17 cellular contexts compared by ENCODE assay signal in the genomic region with DNA sequence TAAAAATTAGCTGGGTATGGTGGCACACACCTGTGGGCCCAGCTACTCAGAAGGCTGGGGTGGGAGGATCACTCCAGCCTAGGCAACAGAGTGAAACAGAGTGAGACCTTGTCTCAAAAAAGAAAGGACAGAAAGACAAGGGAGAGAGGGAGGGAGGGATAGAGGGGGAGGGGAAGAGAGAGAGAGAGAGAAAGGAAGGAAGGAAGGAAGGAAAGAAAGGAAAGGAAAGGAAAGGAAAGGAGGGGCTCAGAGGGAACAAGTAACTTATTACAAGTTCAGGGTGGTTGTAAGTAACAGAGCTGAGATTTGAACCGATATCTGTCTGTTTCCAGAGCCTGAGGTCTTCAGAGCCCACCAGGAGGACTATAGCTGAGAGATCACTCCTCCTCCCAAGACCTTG. TPM values are rescaled to one million over a fixed set of nuclear protein-coding genes. Genes with fewer than 3 reads are reported as not detected.
DNase-seq lines count a peak whose midpoint lies in the region; ATAC-seq, FAIRE-seq and TF ChIP-seq lines count a peak whose summit lies in the region.
"Had no signal": no experiment of that assay in that cellular context is flagged by ENCODE, and none has a peak within 500 bp of the region (broad histone marks: within the 10 kb centered on the region; RNA-seq: fewer than 3 reads in every experiment).

No MANE protein-coding gene starts in this region.

- no peak overlapping the region for H2BK15ac ChIP-seq in neuronal stem cell (ENCODE audit: low read length)

- no peak overlapping the region for H3K4me3 Mint-ChIP-seq in astrocyte (ENCODE audit: unreplicated experiment)
- H3K4me3 Mint-ChIP-seq in mesothelial cell of epicardium, result no peak overlapping the region
- H3K4me3 Mint-ChIP-seq: activated naive CD8-positive, alpha-beta T cell; central memory CD8-positive, alpha-beta T cell; T-cell had no signal

- ATAC-seq in SK-N-SH treated with all-trans-retinoic acid at 6 μM for 48 hours (no peak; the same call in 2 of the 3 replicates), HG03108 (IDR thresholded peaks at IDR 0.05; ENCODE audit: unreplicated experiment) (no peak)
- ATAC-seq: activated CD4-positive, CD25-positive, alpha-beta regulatory T cell treated with anti-CD3 and anti-CD28 coated beads, Interleukin-2, amount 50 U/mL, for 24 hours; T-cell had no signal

- no peak overlapping the region for H3K18ac ChIP-seq in neuronal stem cell (ENCODE audit: low read length)

- TF ChIP-seq EP300 in SK-N-SH (IDR thresholded peaks at IDR 0.05; ENCODE audit: borderline replicate concordance in 1 of 2, low read depth in 1 of 2, low read length in 1 of 2), result no peak

- no peak overlapping the region for H2BK12ac ChIP-seq in neuronal stem cell (ENCODE audit: low read length)

- H3K4me1 Mint-ChIP-seq in astrocyte (ENCODE audit: low read depth, unreplicated experiment) (peaks cover 36% of the 10 kb centered on the region), mesothelial cell of epicardium (peaks cover 25% of the 10 kb centered on the region)

- H3K36me3 ChIP-seq in SK-N-SH (replicated peaks in 1 of 2; ENCODE audit: control insufficient read depth in 1 of 2, insufficient read depth in 2 of 2, low read length in 1 of 2), result peaks cover 15 to 30% of the 10 kb centered on the region in 2 experiments
- peaks cover 16% of the 10 kb centered on the region for H3K36me3 ChIP-seq in astrocyte (ENCODE audit: insufficient read depth, low read length)
- peaks cover 40 to 51% of the 10 kb centered on the region in 2 donors for H3K36me3 ChIP-seq in stomach smooth muscle (ENCODE audit: control insufficient read depth in 2 of 2, insufficient read depth in 2 of 2, low read length in 2 of 2)
- peaks cover 31 to 86% of the 10 kb centered on the region in 2 donors for H3K36me3 ChIP-seq in neuronal stem cell (replicated peaks in 1 of 2; ENCODE audit: control insufficient read depth in 2 of 2, insufficient read depth in 2 of 2, low read length in 2 of 2)

- no peak overlapping the region for H2BK120ac ChIP-seq in neuronal stem cell (ENCODE audit: low read depth, low read length)

- peaks cover 13 to 57% of the 10 kb centered on the region in 2 experiments for H3K4me1 ChIP-seq in SK-N-SH (ENCODE audit: control insufficient read depth in 1 of 2, insufficient read depth in 2 of 2, low read depth in 1 of 2, low read length in 1 of 2)
- peaks cover 57% of the 10 kb centered on the region for H3K4me1 ChIP-seq in astrocyte (ENCODE audit: insufficient read depth, low read length)
- peaks cover 34% of the 10 kb centered on the region for H3K4me1 ChIP-seq in stomach smooth muscle (ENCODE audit: control insufficient read depth, insufficient read depth, low read length)
- H3K4me1 ChIP-seq in neuronal stem cell (ENCODE audit: control insufficient read depth in 2 of 2, insufficient read depth in 1 of 2, low read depth in 1 of 2, low read length in 2 of 2), result peaks cover 0 to 5% of the 10 kb centered on the region in 2 donors

- no peak for TF ChIP-seq RAD21 in SK-N-SH (IDR thresholded peaks at IDR 0.05; ENCODE audit: low read length)

- H4K20me1 ChIP-seq in SK-N-SH (ENCODE audit: insufficient read depth) (no peaks in the 10 kb centered on the region), astrocyte (ENCODE audit: insufficient read depth, low read length) (peaks cover 11% of the 10 kb centered on the region)

- no peak overlapping the region for H3K4ac ChIP-seq in neuronal stem cell (ENCODE audit: low read length)

- H3K4me2 ChIP-seq in SK-N-SH, result peak overlapping the region; percentile 91
- H3K4me2 ChIP-seq in astrocyte (ENCODE audit: low read length), result peak overlapping the region; percentile 82
- H3K4me2 ChIP-seq in neuronal stem cell (ENCODE audit: insufficient read depth, low read length, poor library complexity, severe bottlenecking), result no peak overlapping the region

- no peak overlapping the region for H4K91ac ChIP-seq in neuronal stem cell (ENCODE audit: low read depth, low read length, poor library complexity)

- H3K27me3 Mint-ChIP-seq in astrocyte (ENCODE audit: low read depth, unreplicated experiment), result no peaks in the 10 kb centered on the region
- no peaks in the 10 kb centered on the region for H3K27me3 Mint-ChIP-seq in mesothelial cell of epicardium (ENCODE audit: low read depth)
- H3K27me3 Mint-ChIP-seq: activated naive CD8-positive, alpha-beta T cell; central memory CD8-positive, alpha-beta T cell; T-cell had no signal

- H3K9me3 Mint-ChIP-seq in astrocyte (ENCODE audit: unreplicated experiment), result no peaks in the 10 kb centered on the region
- no peaks in the 10 kb centered on the region for H3K9me3 Mint-ChIP-seq in mesothelial cell of epicardium
- H3K9me3 Mint-ChIP-seq: central memory CD8-positive, alpha-beta T cell; T-cell had no signal

- DNase-seq in SK-N-SH (no peak), astrocyte (ENCODE audit: low read depth) (no peak), mesothelial cell of epicardium (ENCODE audit: low spot score in 2 of 2, unreplicated experiment in 2 of 2) (no peak), neuronal stem cell (ENCODE audit: low spot score) (no peak), SK-N-DZ (ENCODE audit: low spot score) (no peak)
- DNase-seq: NCI-H1105 treated with DMSO at 0.1 percent for 48 hours, NCI-H345, OCI-M1, T-cell had no signal

- H3K9ac ChIP-seq in SK-N-SH (peak overlapping the region; percentile 59; the same call in 1 of the 2 replicates), astrocyte (ENCODE audit: low read length) (peak overlapping the region; percentile 79), stomach smooth muscle (ENCODE audit: low read length in 2 of 2) (peak overlapping the region in 1 of 2 donors; percentile 48), neuronal stem cell (ENCODE audit: low read depth, low read length, poor library complexity) (no peak overlapping the region)
- H3K9ac ChIP-seq: parathyroid adenoma had no signal

- FAIRE-seq in astrocyte (lab: Jason Lieb, UNC), result no peak

- H3K23ac ChIP-seq in neuronal stem cell (ENCODE audit: low read depth, low read length, poor library complexity), result no peak overlapping the region

- H3K27ac ChIP-seq in SK-N-SH (ENCODE audit: low read depth in 2 of 2, low read length in 1 of 2) (peak overlapping the region; percentile 51 to 93; a peak in 3 of 4 replicates), astrocyte (ENCODE audit: low read depth, low read length) (peak overlapping the region; percentile 68), stomach smooth muscle (ENCODE audit: low read length) (peak overlapping the region; percentile 41), neuronal stem cell (replicated peaks; ENCODE audit: low read length) (no peak overlapping the region)
- H3K27ac ChIP-seq: 22Rv1, parathyroid adenoma had no signal

- no peaks in the 10 kb centered on the region for H3K27me3 ChIP-seq in SK-N-SH (ENCODE audit: insufficient read depth)
- H3K27me3 ChIP-seq in astrocyte (ENCODE audit: insufficient read depth, low read length), result no peaks in the 10 kb centered on the region
- no peaks in the 10 kb centered on the region for H3K27me3 ChIP-seq in stomach smooth muscle (ENCODE audit: control insufficient read depth in 1 of 2, insufficient read depth in 2 of 2, low read length in 2 of 2)
- H3K27me3 ChIP-seq in neuronal stem cell (ENCODE audit: control insufficient read depth in 3 of 3, insufficient read depth in 3 of 3, low read depth in 1 of 3, low read length in 3 of 3), result no peaks in the 10 kb centered on the region

- H2AFZ ChIP-seq in SK-N-SH (ENCODE audit: low read depth), result no peak overlapping the region
- no peak overlapping the region for H2AFZ ChIP-seq in astrocyte (ENCODE audit: low read depth, low read length)
- H2AFZ ChIP-seq in neuronal stem cell (ENCODE audit: low read length), result no peak overlapping the region
- H2AFZ ChIP-seq: parathyroid adenoma had no signal

- H3K36me3 Mint-ChIP-seq in astrocyte (ENCODE audit: low read depth, unreplicated experiment) (peaks cover 17% of the 10 kb centered on the region), mesothelial cell of epicardium (peaks cover 6% of the 10 kb centered on the region)

- H3K79me2 ChIP-seq in SK-N-SH (ENCODE audit: insufficient read depth) (peaks cover 88% of the 10 kb centered on the region), astrocyte (ENCODE audit: insufficient read depth, low read length) (peaks cover 73% of the 10 kb centered on the region)
- H3K79me2 ChIP-seq: parathyroid adenoma had no signal

- POLR2A ChIA-PET in SK-N-SH (lab: Yijun Ruan, JAX), result interaction anchor here (0.7 kb wide), 1 partner anchor 9 kb away, joined by 3 read pairs; no protein-coding TSS in a partner anchor

- no peak overlapping the region for H2AK5ac ChIP-seq in neuronal stem cell (ENCODE audit: low read depth, low read length)

- WGBS in SK-N-SH (ENCODE audit: low lambda C conversion rate), result 69% methylated on average over 1 of the region's 1 CpG
- WGBS in neuronal stem cell (ENCODE audit: extremely low coverage in 2 of 2, insufficient read length in 2 of 2, insufficient replicate concordance in 1 of 2), 2 donors, result no CpG with 5 or more reads among the region's 1 CpG

- TF ChIP-seq CTCF in SK-N-SH (IDR thresholded peaks at IDR 0.05) (no peak), astrocyte (IDR thresholded peaks at IDR 0.05; ENCODE audit: insufficient read depth, low read depth, low read length) (no peak), mesothelial cell of epicardium (IDR thresholded peaks at IDR 0.05; ENCODE audit: unreplicated experiment) (no peak)

- peaks cover 54% of the 10 kb centered on the region for H3F3A ChIP-seq in SK-N-SH (replicated peaks; ENCODE audit: insufficient read depth)

- no peaks in the 10 kb centered on the region for H3K9me2 ChIP-seq in SK-N-SH

- no peak overlapping the region for H4K8ac ChIP-seq in neuronal stem cell (ENCODE audit: low read depth, low read length)

- CTCF ChIA-PET in SK-N-SH (lab: Yijun Ruan, JAX), result interaction anchor here (14.7 kb wide), 1 partner anchor 9 kb away, joined by 228 read pairs; a partner anchor contains a TSS

- H2BK5ac ChIP-seq in neuronal stem cell (ENCODE audit: low read length), result no peak overlapping the region

- H3K4me3 ChIP-seq in SK-N-SH (ENCODE audit: low read depth in 2 of 2, low read length in 1 of 2) (peak overlapping the region in 1 of 2 experiments; percentile 61; a peak in 2 of 4 replicates), astrocyte (ENCODE audit: insufficient read depth, low read depth, low read length) (peak overlapping the region; percentile 54), stomach smooth muscle (ENCODE audit: low read length in 2 of 2) (no peak overlapping the region), neuronal stem cell (ENCODE audit: low read length in 2 of 2) (no peak overlapping the region)

- H3K27ac Mint-ChIP-seq in astrocyte (ENCODE audit: unreplicated experiment) (peak overlapping the region; percentile 64), mesothelial cell of epicardium (peak overlapping the region; percentile 90)
- H3K27ac Mint-ChIP-seq: activated naive CD8-positive, alpha-beta T cell had no signal

- H3K79me1 ChIP-seq in neuronal stem cell (ENCODE audit: low read depth, low read length), result peaks cover 10% of the 10 kb centered on the region

- no peak overlapping the region for H3K14ac ChIP-seq in neuronal stem cell (ENCODE audit: low read length)

- no peaks in the 10 kb centered on the region for H3K9me3 ChIP-seq in SK-N-SH
- no peaks in the 10 kb centered on the region for H3K9me3 ChIP-seq in astrocyte (ENCODE audit: insufficient read depth, low read depth, low read length)
- H3K9me3 ChIP-seq in stomach smooth muscle (ENCODE audit: control insufficient read depth in 2 of 2, low read length in 2 of 2), result no peaks in the 10 kb centered on the region
- peaks cover 0 to 2% of the 10 kb centered on the region in 2 donors for H3K9me3 ChIP-seq in neuronal stem cell (replicated peaks in 1 of 2; ENCODE audit: control insufficient read depth in 2 of 2, insufficient read depth in 1 of 2, low read depth in 1 of 2, low read length in 2 of 2)

RNA-seq across cellular contexts. Expression of a gene that starts 8.3 kb away (rescaled TPM):
- 50.1 and 50.6 TPM in 2 replicates for polyA plus RNA-seq in SK-N-SH (2012; rRNA removed)
- polyA plus RNA-seq in SK-N-SH (2012; cell fraction: cytosol; rRNA removed), result 16.0 and 21.0 TPM in 2 replicates
- 274 and 306 TPM in 2 replicates for polyA plus RNA-seq in SK-N-SH (2012; cell fraction: nucleus; rRNA removed)
- total RNA-seq in astrocyte (18.8 and 20.8 TPM in 2 replicates), mesothelial cell of epicardium (14.8 to 16.1 TPM (median 14.8 TPM) in 3 replicates)
- polyA plus RNA-seq in neuronal stem cell (2013, experiment 1 of 2), result 11.5 TPM
- polyA plus RNA-seq in neuronal stem cell (2013, experiment 2 of 2), result 10.5 TPM
- 21.3 and 26.0 TPM in 2 replicates for polyA plus RNA-seq in SK-N-DZ (2014; cell fraction: cytosol; rRNA removed)
- polyA plus RNA-seq in SK-N-DZ (2014; cell fraction: nucleus; rRNA removed), result 84.3 and 84.6 TPM in 2 replicates

RNA-seq across cellular contexts. Expression of a gene that starts 13.2 kb away (rescaled TPM):
- polyA plus RNA-seq in SK-N-SH (2012; rRNA removed), result 7,875 and 8,077 TPM in 2 replicates
- 5,050 and 6,344 TPM in 2 replicates for polyA plus RNA-seq in SK-N-SH (2012; cell fraction: cytosol; rRNA removed)
- polyA plus RNA-seq in SK-N-SH (2012; cell fraction: nucleus; rRNA removed), result 5,294 and 6,955 TPM in 2 replicates
- total RNA-seq in astrocyte, result 5,151 and 5,167 TPM in 2 replicates
- 2,078 to 2,104 TPM (median 2,089 TPM) in 3 replicates for total RNA-seq in mesothelial cell of epicardium
- 3,243 TPM for polyA plus RNA-seq in neuronal stem cell (2013, experiment 1 of 2)
- polyA plus RNA-seq in neuronal stem cell (2013, experiment 2 of 2), result 3,181 TPM
- polyA plus RNA-seq in SK-N-DZ (2014; cell fraction: cytosol; rRNA removed), result 4,691 and 5,509 TPM in 2 replicates
- polyA plus RNA-seq in SK-N-DZ (2014; cell fraction: nucleus; rRNA removed), result 2,355 and 2,713 TPM in 2 replicates

RNA-seq across cellular contexts. Expression of a gene that starts 20.5 kb away (rescaled TPM):
- 64.5 and 76.2 TPM in 2 replicates for polyA plus RNA-seq in SK-N-SH (2012; rRNA removed)
- 45.2 and 46.3 TPM in 2 replicates for polyA plus RNA-seq in SK-N-SH (2012; cell fraction: cytosol; rRNA removed)
- 283 and 315 TPM in 2 replicates for polyA plus RNA-seq in SK-N-SH (2012; cell fraction: nucleus; rRNA removed)
- 53.1 and 66.8 TPM in 2 replicates for total RNA-seq in astrocyte
- total RNA-seq in mesothelial cell of epicardium, result 51.8 to 58.6 TPM (median 56.6 TPM) in 3 replicates
- 27.0 TPM for polyA plus RNA-seq in neuronal stem cell (2013, experiment 1 of 2)
- 24.3 TPM for polyA plus RNA-seq in neuronal stem cell (2013, experiment 2 of 2)
- 98.4 and 102 TPM in 2 replicates for polyA plus RNA-seq in SK-N-DZ (2014; cell fraction: cytosol; rRNA removed)
- polyA plus RNA-seq in SK-N-DZ (2014; cell fraction: nucleus; rRNA removed), result 461 and 536 TPM in 2 replicates

RNA-seq across cellular contexts. Expression of a gene that starts 53.7 kb away (rescaled TPM):
- 39.8 and 46.9 TPM in 2 replicates for polyA plus RNA-seq in SK-N-SH (2012; rRNA removed)
- polyA plus RNA-seq in SK-N-SH (2012; cell fraction: cytosol; rRNA removed), result 27.2 and 35.7 TPM in 2 replicates
- polyA plus RNA-seq in SK-N-SH (2012; cell fraction: nucleus; rRNA removed), result 46.2 and 57.3 TPM in 2 replicates
- 18.6 and 21.1 TPM in 2 replicates for total RNA-seq in astrocyte
- 56.3 to 62.6 TPM (median 57.1 TPM) in 3 replicates for total RNA-seq in mesothelial cell of epicardium
- 78.4 TPM for polyA plus RNA-seq in neuronal stem cell (2013, experiment 1 of 2)
- 81.0 TPM for polyA plus RNA-seq in neuronal stem cell (2013, experiment 2 of 2)
- polyA plus RNA-seq in SK-N-DZ (2014; cell fraction: cytosol; rRNA removed), result 91.5 and 151 TPM in 2 replicates
- 64.8 and 103 TPM in 2 replicates for polyA plus RNA-seq in SK-N-DZ (2014; cell fraction: nucleus; rRNA removed)

RNA-seq across cellular contexts. Expression of a gene that starts 54.5 kb away (rescaled TPM):
- polyA plus RNA-seq in SK-N-SH (2012; rRNA removed), result 189 and 195 TPM in 2 replicates
- polyA plus RNA-seq in SK-N-SH (2012; cell fraction: cytosol; rRNA removed), result 238 and 299 TPM in 2 replicates
- polyA plus RNA-seq in SK-N-SH (2012; cell fraction: nucleus; rRNA removed), result 53.6 and 63.7 TPM in 2 replicates
- total RNA-seq in astrocyte (192 and 202 TPM in 2 replicates), mesothelial cell of epicardium (137 to 148 TPM (median 145 TPM) in 3 replicates)
- 584 TPM for polyA plus RNA-seq in neuronal stem cell (2013, experiment 1 of 2)
- 624 TPM for polyA plus RNA-seq in neuronal stem cell (2013, experiment 2 of 2)
- 305 and 306 TPM in 2 replicates for polyA plus RNA-seq in SK-N-DZ (2014; cell fraction: cytosol; rRNA removed)
- polyA plus RNA-seq in SK-N-DZ (2014; cell fraction: nucleus; rRNA removed), result 213 and 223 TPM in 2 replicates
